24 cellular contexts compared by ENCODE assay signal in genomic region chr14:51080622-51081021, GRCh38.
"Had no signal": no experiment of that assay in that cellular context is flagged by ENCODE, and none has a peak within 500 bp of the region (broad histone marks: within the 10 kb centered on the region; RNA-seq: fewer than 3 reads in every experiment).

No MANE protein-coding gene starts in this region.

- H3K27me3 ChIP-seq: neural progenitor cell, neutrophil, stomach, testis, thyroid gland, upper lobe of right lung had no signal

- H3K9me3 ChIP-seq: neutrophil, psoas muscle, stomach, testis, thyroid gland, upper lobe of right lung had no signal

- ATAC-seq: left lobe of liver; naive thymus-derived CD8-positive, alpha-beta T cell; psoas muscle; sciatic nerve; stimulated activated naive B cell treated with anti-CD40 and anti-IgM and Interleukin-4, amounts not matched to agents 10 μg/mL and 1 μg/mL and 100 μg/mL, for 72 hours; stimulated activated naive CD8-positive, alpha-beta T cell treated with anti-CD3 and anti-CD28 coated beads, Interleukin-15, Interleukin-2, amounts not matched to agents 100 U/mL and 50 U/mL, for 24 hours; upper lobe of right lung had no signal

- H3K4me3 ChIP-seq: lung, neural progenitor cell, psoas muscle, skin epidermis, stomach, testis, thyroid gland, upper lobe of right lung had no signal

- H3K4me1 ChIP-seq: neural progenitor cell, psoas muscle, testis, thyroid gland, upper lobe of right lung had no signal

- DNase-seq: hippocampal formation; kidney glomerular epithelial cell; left cardiac atrium; naive thymus-derived CD8-positive, alpha-beta T cell; nephron progenitor cell; occipital lobe; psoas muscle; stimulated activated CD4-positive, alpha-beta T cell treated with anti-CD3 and anti-CD28 coated beads, Interleukin-12 subunit alpha, Interleukin-12 subunit beta, amount 100 ng/mL, for 4 hours; stimulated activated CD4-positive, alpha-beta T cell treated with anti-CD3 and anti-CD28 coated beads, Interleukin-15, amount 100 ng/mL, for 24 hours; stimulated activated CD4-positive, alpha-beta T cell treated with anti-CD3 and anti-CD28 coated beads, Interleukin-2, amount 100 ng/mL, for 24 hours; stimulated activated CD4-positive, alpha-beta T cell treated with anti-CD3 and anti-CD28 coated beads, Interleukin-4, amount 100 ng/mL, for 1 hour; stimulated activated naive B cell treated with anti-CD40 and anti-IgM and Interleukin-4, amounts not matched to agents 10 μg/mL and 1 μg/mL and 100 μg/mL, for 72 hours; stimulated activated naive CD8-positive, alpha-beta T cell treated with anti-CD3 and anti-CD28 coated beads, Interleukin-15, Interleukin-2, amounts not matched to agents 100 U/mL and 50 U/mL, for 24 hours; stomach; testis; thyroid gland; upper lobe of right lung had no signal

- H3K27ac ChIP-seq: neural progenitor cell, parathyroid adenoma, psoas muscle, skin epidermis, stomach, testis, thyroid gland, upper lobe of right lung had no signal

- H3K36me3 ChIP-seq: neural progenitor cell, neutrophil, stomach, thyroid gland, upper lobe of right lung had no signal
